Comparison of ENCODE assay signal across 9 cellular contexts in genomic region chr10:133275683-133276092, GRCh38. TPM values are rescaled to one million over a fixed set of nuclear protein-coding genes. Genes with fewer than 3 reads are reported as not detected.
DNase-seq lines count a peak whose midpoint lies in the region; ATAC-seq and TF ChIP-seq lines count a peak whose summit lies in the region.
"Had no signal": no experiment of that assay in that cellular context is flagged by ENCODE, and none has a peak within 500 bp of the region (broad histone marks: within the 10 kb centered on the region; RNA-seq: fewer than 3 reads in every experiment).

No MANE protein-coding gene starts in this region.

- H3K27ac Mint-ChIP-seq in activated T-cell treated with anti-CD3 and anti-CD28 coated beads, Interleukin-2, amount 50 U/mL, for 72 hours: peak overlapping the region; percentile 72
- peak overlapping the region; percentile 98 for H3K27ac Mint-ChIP-seq in natural killer cell

- DNase-seq in CD1c-positive myeloid dendritic cell (ENCODE audit: extremely low spot score) (peak; percentile 39), natural killer cell (peak; percentile 60), NCI-H146 treated with DMSO at 0.1 percent for 48 hours (lab: John Stamatoyannopoulos, UW; ENCODE audit: unreplicated experiment) (no peak), islet precursor cell (no peak), COLO829 (ENCODE audit: low spot score) (no peak)
- DNase-seq in activated T-cell treated with anti-CD3 and anti-CD28 coated beads, Interleukin-2, amount 50 U/mL, for 72 hours: peak; percentile 68

- H3K4me3 Mint-ChIP-seq in activated T-cell treated with anti-CD3 and anti-CD28 coated beads, Interleukin-2, amount 50 U/mL, for 72 hours: peak overlapping the region; percentile 93 to 94
- peak overlapping the region; percentile 93 for H3K4me3 Mint-ChIP-seq in natural killer cell

- H3K27me3 Mint-ChIP-seq in activated T-cell treated with anti-CD3 and anti-CD28 coated beads, Interleukin-2, amount 50 U/mL, for 72 hours (ENCODE audit: low read depth): no peaks in the 10 kb centered on the region
- H3K27me3 Mint-ChIP-seq in natural killer cell (ENCODE audit: low read depth in 2 of 2): no peaks in the 10 kb centered on the region

- H3K9me3 Mint-ChIP-seq in activated T-cell treated with anti-CD3 and anti-CD28 coated beads, Interleukin-2, amount 50 U/mL, for 72 hours: no peaks in the 10 kb centered on the region
- H3K9me3 Mint-ChIP-seq in natural killer cell: no peaks in the 10 kb centered on the region

- peaks cover 0 to 4% of the 10 kb centered on the region in 2 donors for H3K36me3 Mint-ChIP-seq in activated T-cell treated with anti-CD3 and anti-CD28 coated beads, Interleukin-2, amount 50 U/mL, for 72 hours (ENCODE audit: insufficient read depth in 2 of 2)
- no peaks in the 10 kb centered on the region for H3K36me3 Mint-ChIP-seq in natural killer cell

- intact Hi-C loops in natural killer cell (cut with micrococcal nuclease): loop anchor here (5.0 kb wide), 1 partner anchor 117 kb away; the partner anchor contains the start of gene MTG1

- peaks cover 22% of the 10 kb centered on the region for H3K4me1 Mint-ChIP-seq in activated T-cell treated with anti-CD3 and anti-CD28 coated beads, Interleukin-2, amount 50 U/mL, for 72 hours (ENCODE audit: low read depth)
- H3K4me1 Mint-ChIP-seq in natural killer cell: peaks cover 28 to 49% of the 10 kb centered on the region in 2 donors

- ATAC-seq in GM19395 (IDR thresholded peaks at IDR 0.05; ENCODE audit: unreplicated experiment) (peak; percentile 38), HG03439 (IDR thresholded peaks at IDR 0.05; ENCODE audit: unreplicated experiment) (peak; percentile 42), natural killer cell (peak; percentile 16 to 28 (median 16))
- peak; percentile 56 to 61 for ATAC-seq in activated T-cell treated with anti-CD3 and anti-CD28 coated beads, Interleukin-2, amount 50 U/mL, for 72 hours (replicated peaks in 1 of 2)

- TF ChIP-seq CTCF in natural killer cell (IDR thresholded peaks at IDR 0.05): peak; percentile 36

RNA-seq across cellular contexts. Expression of gene ADAM8, which starts 1.0 kb away (rescaled TPM):
- 100 to 1,000 TPM; 156 to 218 TPM for total RNA-seq in activated T-cell treated with anti-CD3 and anti-CD28 coated beads, Interleukin-2, amount 50 U/mL, for 72 hours
- total RNA-seq in natural killer cell: 100 to 1,000 TPM; 357 to 682 (median 425) TPM

RNA-seq across cellular contexts. Expression of gene TUBGCP2, which starts 33.0 kb away (rescaled TPM):
- 10 to 100 TPM; 50.9 to 51.2 TPM for total RNA-seq in activated T-cell treated with anti-CD3 and anti-CD28 coated beads, Interleukin-2, amount 50 U/mL, for 72 hours
- 10 to 100 TPM; 74.3 to 81.8 (median 78.7) TPM for total RNA-seq in natural killer cell

RNA-seq across cellular contexts. Expression of gene ZNF511, which starts 33.0 kb away (rescaled TPM):
- total RNA-seq in activated T-cell treated with anti-CD3 and anti-CD28 coated beads, Interleukin-2, amount 50 U/mL, for 72 hours: 10 to 100 TPM; 46.1 to 49.8 TPM
- 10 to 100 TPM; 28.1 to 39.0 (median 32.4) TPM for total RNA-seq in natural killer cell

RNA-seq across cellular contexts. Expression of gene VENTX, which starts 38.0 kb away (rescaled TPM):
- total RNA-seq in activated T-cell treated with anti-CD3 and anti-CD28 coated beads, Interleukin-2, amount 50 U/mL, for 72 hours: under 1 TPM in 1 of 2 donors, not detected in 1; 0.21 TPM
- total RNA-seq in natural killer cell: 1 to 10 TPM in 1 of 3 donors, under 1 TPM in 2; 0.48 to 4.1 (median 0.75) TPM
- total RNA-seq: skeletal muscle tissue had no signal

RNA-seq across cellular contexts. Expression of gene UTF1, which starts 45.7 kb away (rescaled TPM):
- total RNA-seq in activated T-cell treated with anti-CD3 and anti-CD28 coated beads, Interleukin-2, amount 50 U/mL, for 72 hours: under 1 TPM in 1 of 2 donors, not detected in 1; 0.21 TPM
- total RNA-seq in natural killer cell: under 1 TPM in 2 of 3 donors, not detected in 1; 0.31 to 0.33 TPM
- total RNA-seq: skeletal muscle tissue had no signal

Comparison
In these comparisons a context has a peak if more than half of its experiments do, and no peak if none do; other contexts are left out.
1. DNase-seq: peak in CD1c-positive myeloid dendritic cell (single experiment), activated T-cell treated with anti-CD3 and anti-CD28 coated beads, Interleukin-2, amount 50 U/mL, for 72 hours (2 of 2) and natural killer cell (single experiment); none in NCI-H146 treated with DMSO at 0.1 percent for 48 hours (single experiment), islet precursor cell (single experiment) and COLO829 (single experiment).
2. Peak in every context shown above with its lines, with median percentiles within 50 percentile points of each other: ATAC-seq.